23 cellular contexts compared by ENCODE assay signal in genomic region chr14:39406560-39406959, GRCh38.
"Had no signal": no experiment of that assay in that cellular context is flagged by ENCODE, and none has a peak within 500 bp of the region (broad histone marks: within the 10 kb centered on the region; RNA-seq: fewer than 3 reads in every experiment).

No MANE protein-coding gene starts in this region.

- H3K27ac ChIP-seq: lower lobe of right lung, tibial artery, uterus, WERI-Rb-1 had no signal

- H3K9me3 ChIP-seq: lower lobe of right lung, tibial artery, uterus had no signal

- ATAC-seq: left colon, lower lobe of right lung had no signal

- H3K4me3 Mint-ChIP-seq: mesothelial cell of epicardium, neural crest cell had no signal

- H3K27ac Mint-ChIP-seq: mesothelial cell of epicardium had no signal

- H3K27me3 ChIP-seq: tibial artery, uterus had no signal

- H3K4me3 ChIP-seq: lower lobe of right lung, tibial artery, uterus had no signal

- H3K36me3 ChIP-seq: uterus, WERI-Rb-1 had no signal

- H3K4me1 ChIP-seq: lower lobe of right lung, uterus had no signal

- H3K4me1 Mint-ChIP-seq: mesothelial cell of epicardium, neural crest cell had no signal

- DNase-seq: activated CD4-positive, alpha-beta T cell treated with anti-CD3 and anti-CD28 coated beads for 1 hour; activated CD4-positive, alpha-beta T cell treated with anti-CD3 and anti-CD28 coated beads, Interleukin-2, amount 50 U/mL, for 48 hours; activated naive CD4-positive, alpha-beta T cell treated with anti-CD3 and anti-CD28 coated beads, Interleukin-2, amount 50 U/mL, for 16 hours; amniotic stem cell; dermis blood vessel endothelial cell; effector memory CD4-positive, alpha-beta T cell; foreskin melanocyte; glutamatergic neuron; hypothalamus; islet precursor cell; left colon; lower lobe of right lung; retina; stimulated activated CD4-positive, alpha-beta T cell treated with anti-CD3 and anti-CD28 coated beads, Interleukin-12 subunit alpha, Interleukin-12 subunit beta, amount 100 ng/mL, for 4 hours; stimulated activated CD4-positive, alpha-beta T cell treated with anti-CD3 and anti-CD28 coated beads, Interleukin-1b, Interleukin-23, amount 100 ng/mL, for 48 hours; stimulated activated CD8-positive, alpha-beta memory T cell treated with anti-CD3 and anti-CD28 coated beads, Interleukin-4, amount 100 ng/mL, for 48 hours; stimulated activated naive CD4-positive, alpha-beta T cell treated with Interleukin-2 at 50 U/mL for 16 hours; T-helper 2 cell; tibial artery; uterus; WERI-Rb-1 had no signal
